ENCODE assay signal across 19 cellular contexts in the genomic region with DNA sequence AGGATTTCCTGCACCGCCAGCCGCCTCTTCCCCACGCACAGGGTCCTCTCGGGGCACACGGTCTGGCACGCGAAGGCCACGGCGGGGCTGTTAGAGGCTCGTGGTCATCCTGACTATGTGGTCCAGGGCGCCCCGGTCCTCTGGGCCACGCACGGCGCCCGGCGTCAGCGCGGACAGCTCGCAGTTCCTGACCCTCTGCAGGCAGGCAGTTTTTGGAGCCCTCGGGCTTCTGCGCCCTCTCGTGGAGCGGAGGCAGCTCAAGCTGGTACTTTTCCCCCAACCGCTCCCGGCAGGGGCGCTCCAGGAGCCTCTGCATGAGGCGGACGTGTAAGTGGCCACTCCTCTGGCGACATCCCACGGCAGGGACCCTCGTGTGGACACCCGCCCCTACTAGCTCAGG. TPM values are rescaled to one million over a fixed set of nuclear protein-coding genes. Genes with fewer than 3 reads are reported as not detected.
"Had no signal": no experiment of that assay in that cellular context is flagged by ENCODE, and none has a peak within 500 bp of the region (broad histone marks: within the 10 kb centered on the region; RNA-seq: fewer than 3 reads in every experiment).

No MANE protein-coding gene starts in this region.

RNA-seq across cellular contexts. Expression of a gene that starts 21.4 kb away (rescaled TPM):
- total RNA-seq: activated CD4-positive, alpha-beta memory T cell treated with anti-CD3 and anti-CD28 coated beads, Interleukin-2, amount 10 ng/mL, durations not matched to agents 7 days and 5 days; activated CD4-positive, alpha-beta T cell treated with anti-CD3 and anti-CD28 coated beads, Interleukin-2, amount 10 ng/mL, durations not matched to agents 24 days and 14 days; activated naive CD4-positive, alpha-beta T cell treated with anti-CD3 and anti-CD28 coated beads, Interleukin-2, amount 50 U/mL, for 72 hours; activated T-cell treated with anti-CD3 and anti-CD28 coated beads, Interleukin-2, amount 50 U/mL, for 4 hours; activated T-helper 2 cell treated with anti-CD3 and anti-CD28 coated beads, Interferon-gamma antibody, Interleukin-2, Interleukin-4, amounts not matched to agents 10 μg/mL and 5 μg/mL and 100 μg/mL, durations not matched to agents 14 hours and 24 hours and 36 hours; breast epithelium; esophagus squamous epithelium; glomerular endothelial cell; left cardiac atrium; liver; mammary epithelial cell; naive thymus-derived CD4-positive, alpha-beta T cell; osteocyte; pulmonary artery endothelial cell; right atrium auricular region; T-helper 1 cell treated with Interleukin-12 subunit alpha and Interleukin-12 subunit beta and Interleukin-4 antibody, amounts not matched to agents 30 ng/mL and 1 ng/mL, for 36 hours; temporal lobe; uterus had no signal
- polyA plus RNA-seq: keratinocyte; liver; mammary epithelial cell; naive thymus-derived CD4-positive, alpha-beta T cell had no signal

RNA-seq across cellular contexts. Expression of a gene that starts 33.4 kb away (rescaled TPM):
- total RNA-seq: activated CD4-positive, alpha-beta memory T cell treated with anti-CD3 and anti-CD28 coated beads, Interleukin-2, amount 10 ng/mL, durations not matched to agents 7 days and 5 days; activated CD4-positive, alpha-beta T cell treated with anti-CD3 and anti-CD28 coated beads, Interleukin-2, amount 10 ng/mL, durations not matched to agents 24 days and 14 days; activated naive CD4-positive, alpha-beta T cell treated with anti-CD3 and anti-CD28 coated beads, Interleukin-2, amount 50 U/mL, for 72 hours; activated T-cell treated with anti-CD3 and anti-CD28 coated beads, Interleukin-2, amount 50 U/mL, for 4 hours; activated T-helper 2 cell treated with anti-CD3 and anti-CD28 coated beads, Interferon-gamma antibody, Interleukin-2, Interleukin-4, amounts not matched to agents 10 μg/mL and 5 μg/mL and 100 μg/mL, durations not matched to agents 14 hours and 24 hours and 36 hours; breast epithelium; esophagus squamous epithelium; glomerular endothelial cell; left cardiac atrium; liver; mammary epithelial cell; naive thymus-derived CD4-positive, alpha-beta T cell; osteocyte; pulmonary artery endothelial cell; right atrium auricular region; T-helper 1 cell treated with Interleukin-12 subunit alpha and Interleukin-12 subunit beta and Interleukin-4 antibody, amounts not matched to agents 30 ng/mL and 1 ng/mL, for 36 hours; temporal lobe; uterus had no signal
- polyA plus RNA-seq: keratinocyte; liver; mammary epithelial cell; naive thymus-derived CD4-positive, alpha-beta T cell had no signal
